20 cellular contexts compared by ENCODE assay signal in the genomic region with DNA sequence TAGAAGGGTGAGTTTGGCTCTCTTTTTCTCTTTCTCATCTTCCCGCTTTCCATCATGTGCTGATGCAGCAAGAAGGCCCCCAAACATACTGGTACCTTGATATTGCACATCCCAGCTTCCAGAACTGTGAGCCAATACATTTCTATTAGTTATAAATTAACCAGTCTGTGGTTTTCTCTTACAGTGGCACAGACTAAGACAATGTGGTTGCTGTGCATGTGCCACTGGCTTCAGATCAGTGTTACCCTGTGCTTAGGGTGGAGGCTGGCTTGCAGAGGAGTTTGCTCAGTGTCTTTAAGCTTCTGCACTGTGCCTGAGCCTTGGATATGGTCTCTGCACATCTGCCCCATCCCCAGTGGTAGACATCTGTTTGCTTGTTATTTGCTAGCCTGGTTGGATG. TPM values are rescaled to one million over a fixed set of nuclear protein-coding genes. Genes with fewer than 3 reads are reported as not detected.
"Had no signal": no experiment of that assay in that cellular context is flagged by ENCODE, and none has a peak within 500 bp of the region (broad histone marks: within the 10 kb centered on the region; RNA-seq: fewer than 3 reads in every experiment).

No MANE protein-coding gene starts in this region.

- H3K4me1 ChIP-seq: pancreas had no signal

- H3K4me3 Mint-ChIP-seq: activated B cell treated with CpG ODN at 0.5 μM for 24 hours; activated CD8-positive, alpha-beta T cell treated with anti-CD3 and anti-CD28 coated beads, Interleukin-2, amount 10 ng/mL, durations not matched to agents 7 days and 5 days; activated naive CD8-positive, alpha-beta T cell; effector memory CD8-positive, alpha-beta T cell; natural killer cell treated with Interleukin-12 subunit alpha and Interleukin-12 subunit beta and Interleukin-15 and Interleukin-18, amount 100 ng/mL, for 72 hours; T-cell had no signal

- H2AFZ ChIP-seq: hepatocyte had no signal

- ATAC-seq: activated CD8-positive, alpha-beta T cell treated with anti-CD3 and anti-CD28 coated beads, Interleukin-2, amount 10 ng/mL, durations not matched to agents 7 days and 5 days; effector memory CD8-positive, alpha-beta T cell; left colon; lower lobe of right lung; natural killer cell treated with Interleukin-12 subunit alpha and Interleukin-12 subunit beta and Interleukin-15 and Interleukin-18, amount 100 ng/mL, for 72 hours; T-cell had no signal

- DNase-seq: activated B cell treated with CpG ODN at 0.5 μM for 24 hours; activated CD4-positive, alpha-beta T cell treated with anti-CD3 and anti-CD28 coated beads for 4 hours; activated CD8-positive, alpha-beta memory T cell treated with anti-CD3 and anti-CD28 coated beads, Interleukin-2, amount 50 U/mL, for 4 hours; activated CD8-positive, alpha-beta T cell treated with anti-CD3 and anti-CD28 coated beads, Interleukin-2, amount 10 ng/mL, durations not matched to agents 7 days and 5 days; activated gamma-delta T cell; dermis blood vessel endothelial cell; effector memory CD8-positive, alpha-beta T cell; left colon; lower lobe of right lung; stimulated activated CD4-positive, alpha-beta T cell treated with anti-CD3 and anti-CD28 coated beads, Interleukin-12 subunit alpha, Interleukin-12 subunit beta, amount 100 ng/mL, for 4 hours; stimulated activated CD4-positive, alpha-beta T cell treated with anti-CD3 and anti-CD28 coated beads, Interleukin-1b, Interleukin-23, amount 100 ng/mL, for 48 hours; stimulated activated naive CD4-positive, alpha-beta T cell treated with Interleukin-2 at 50 U/mL for 16 hours; T-cell; T-helper 9 cell; trophoblast cell had no signal

- H3K27ac Mint-ChIP-seq: activated B cell treated with CpG ODN at 0.5 μM for 24 hours; activated CD8-positive, alpha-beta T cell treated with anti-CD3 and anti-CD28 coated beads, Interleukin-2, amount 10 ng/mL, durations not matched to agents 7 days and 5 days; activated naive CD8-positive, alpha-beta T cell; natural killer cell treated with Interleukin-12 subunit alpha and Interleukin-12 subunit beta and Interleukin-15 and Interleukin-18, amount 100 ng/mL, for 72 hours; T-cell had no signal

- H3K36me3 Mint-ChIP-seq: natural killer cell treated with Interleukin-12 subunit alpha and Interleukin-12 subunit beta and Interleukin-15 and Interleukin-18, amount 100 ng/mL, for 72 hours had no signal

- H3K9me3 ChIP-seq: neutrophil, pancreas had no signal

- H3K27me3 Mint-ChIP-seq: activated naive CD8-positive, alpha-beta T cell had no signal

- H3K27ac ChIP-seq: hepatocyte, lower lobe of right lung, neutrophil, pancreas had no signal

- H3K4me2 ChIP-seq: hepatocyte had no signal

- H3K79me2 ChIP-seq: hepatocyte had no signal

- H3K27me3 ChIP-seq: hepatocyte, pancreas had no signal

RNA-seq across cellular contexts. Expression of gene PPP4R4, which starts 50.3 kb away (rescaled TPM):
- total RNA-seq: activated B cell treated with CpG ODN at 0.5 μM for 24 hours, dermis blood vessel endothelial cell had no signal
